Comparison of ENCODE assay signal across 8 cellular contexts in genomic region chr12:57837779-57838562, GRCh38. TPM values are rescaled to one million over a fixed set of nuclear protein-coding genes. Genes with fewer than 3 reads are reported as not detected.
DNase-seq lines count a peak whose midpoint lies in the region; ATAC-seq and TF ChIP-seq lines count a peak whose summit lies in the region.

No MANE protein-coding gene starts in this region.

- POLR2A ChIA-PET in A673 (lab: Charles Lee; ENCODE audit: low non-redundant PET): interaction anchor here (0.8 kb wide), 1 partner anchor 1695 kb away, joined by 3 read pairs; no protein-coding TSS in a partner anchor
- POLR2A ChIA-PET in SK-N-SH (lab: Yijun Ruan, JAX): interaction anchor here (0.7 to 1.3 kb wide), 3 partner anchors 9 to 59 kb away, joined by 3 to 4 read pairs (median 3); no protein-coding TSS in a partner anchor

- peaks cover 4% of the 10 kb centered on the region; the same call in 1 of the 3 replicates for H3K36me3 Mint-ChIP-seq in GM23338 (ENCODE audit: low read depth)
- peaks cover 13% of the 10 kb centered on the region for H3K36me3 Mint-ChIP-seq in endothelial cell (ENCODE audit: low read depth, unreplicated experiment)
- H3K36me3 Mint-ChIP-seq in nephron progenitor cell (ENCODE audit: low read depth): no peaks in the 10 kb centered on the region

- H2AFZ ChIP-seq in GM23338 (no peak overlapping the region), SK-N-SH (ENCODE audit: low read depth) (no peak overlapping the region)

- intact Hi-C loops in A673 (cut with micrococcal nuclease; ENCODE audit: unreplicated experiment): no loop called here

- peak overlapping the region; percentile 14; the same call in 1 of the 2 replicates for H3K9ac ChIP-seq in SK-N-SH

- H3K79me2 ChIP-seq in GM23338 (replicated peaks; ENCODE audit: insufficient read depth) (peaks cover 99% of the 10 kb centered on the region), SK-N-SH (ENCODE audit: insufficient read depth) (peaks cover 100% of the 10 kb centered on the region)

- H3K9me3 ChIP-seq in A673 (ENCODE audit: low read depth, low read length, poor library complexity, severe bottlenecking): no peaks in the 10 kb centered on the region
- H3K9me3 ChIP-seq in SK-N-SH: no peaks in the 10 kb centered on the region
- no peaks in the 10 kb centered on the region for H3K9me3 ChIP-seq in WERI-Rb-1 (ENCODE audit: severe bottlenecking)

- CTCF ChIA-PET in A673 (lab: Charles Lee) (interaction anchor here (0.6 kb wide), 1 partner anchor 9 kb away, joined by 4 read pairs; the partner anchor contains the start of gene CTDSP2), SK-N-SH (lab: Yijun Ruan, JAX) (interaction anchor here (0.8 to 8.4 kb wide), 6 partner anchors 23 to 78 kb away, joined by 3 to 146 read pairs (median 4); no protein-coding TSS in a partner anchor)

- peak overlapping the region; percentile 96 for H3K27ac Mint-ChIP-seq in GM23338
- peak overlapping the region; percentile 91 for H3K27ac Mint-ChIP-seq in endothelial cell (ENCODE audit: unreplicated experiment)
- peak overlapping the region; percentile 98 for H3K27ac Mint-ChIP-seq in nephron progenitor cell

- peaks cover 10% of the 10 kb centered on the region for H3F3A ChIP-seq in GM23338 (replicated peaks; ENCODE audit: low read depth)
- H3F3A ChIP-seq in SK-N-SH (replicated peaks; ENCODE audit: insufficient read depth): peaks cover 25% of the 10 kb centered on the region

- H3K9me3 Mint-ChIP-seq in GM23338 (no peaks in the 10 kb centered on the region), endothelial cell (ENCODE audit: unreplicated experiment) (no peaks in the 10 kb centered on the region), nephron progenitor cell (no peaks in the 10 kb centered on the region)

- H3K27me3 ChIP-seq in A673 (replicated peaks; ENCODE audit: insufficient read depth, low read depth, low read length, poor library complexity) (no peaks in the 10 kb centered on the region), GM23338 (ENCODE audit: insufficient read depth) (no peaks in the 10 kb centered on the region), SK-N-SH (ENCODE audit: insufficient read depth) (no peaks in the 10 kb centered on the region), WERI-Rb-1 (ENCODE audit: insufficient read depth, low read depth, severe bottlenecking) (no peaks in the 10 kb centered on the region)

- peaks cover 8% of the 10 kb centered on the region for H3K27me3 Mint-ChIP-seq in GM23338 (ENCODE audit: insufficient read depth, low read depth, poor library complexity)
- peaks cover 18% of the 10 kb centered on the region for H3K27me3 Mint-ChIP-seq in endothelial cell (ENCODE audit: unreplicated experiment)
- no peaks in the 10 kb centered on the region for H3K27me3 Mint-ChIP-seq in nephron progenitor cell (ENCODE audit: low read depth, poor library complexity)

- no peak for TF ChIP-seq CTCF in A673 (conservative IDR thresholded peaks at IDR 0.05; ENCODE audit: low read depth, low read length)
- TF ChIP-seq CTCF in GM23338 (conservative IDR thresholded peaks at IDR 0.05; ENCODE audit: low read depth in 2 of 2): no peak
- no peak for TF ChIP-seq CTCF in SK-N-SH (IDR thresholded peaks at IDR 0.05)
- no peak for TF ChIP-seq CTCF in endothelial cell (IDR thresholded peaks at IDR 0.05; ENCODE audit: unreplicated experiment)
- TF ChIP-seq CTCF in nephron progenitor cell (IDR thresholded peaks at IDR 0.05): no peak
- no peak for TF ChIP-seq CTCF in WERI-Rb-1 (IDR thresholded peaks at IDR 0.05; ENCODE audit: low read depth, low read length)

- H3K27ac ChIP-seq in A673 (ENCODE audit: low read depth, low read length, poor library complexity, severe bottlenecking) (peak overlapping the region; percentile 91), GM23338 (ENCODE audit: low read depth) (peak overlapping the region; percentile 88), SK-N-SH (ENCODE audit: low read depth in 2 of 2, low read length in 1 of 2) (peak overlapping the region; percentile 69 to 73), WERI-Rb-1 (no peak overlapping the region)

- H3K4me1 Mint-ChIP-seq in GM23338 (peaks cover 93% of the 10 kb centered on the region), endothelial cell (ENCODE audit: unreplicated experiment) (peaks cover 77% of the 10 kb centered on the region), nephron progenitor cell (peaks cover 96% of the 10 kb centered on the region)

- H3K9me2 ChIP-seq in GM23338 (ENCODE audit: insufficient read depth) (no peaks in the 10 kb centered on the region), SK-N-SH (no peaks in the 10 kb centered on the region)

- peak; percentile 35 for ATAC-seq in GM23338

- TF ChIP-seq EP300 in SK-N-SH (IDR thresholded peaks at IDR 0.05; ENCODE audit: borderline replicate concordance in 1 of 2, low read depth in 1 of 2, low read length in 1 of 2): no peak

- H3K4me2 ChIP-seq in GM23338 (peak overlapping the region; percentile 68), SK-N-SH (peak overlapping the region; percentile 78)

- WGBS in SK-N-SH (ENCODE audit: low lambda C conversion rate): 29% methylated on average over 5 of the region's 5 CpGs

- no peaks in the 10 kb centered on the region for H3K36me3 ChIP-seq in A673 (ENCODE audit: insufficient read depth, low read length, poor library complexity, severe bottlenecking)
- no peaks in the 10 kb centered on the region for H3K36me3 ChIP-seq in GM23338 (ENCODE audit: insufficient read depth)
- H3K36me3 ChIP-seq in SK-N-SH (replicated peaks in 1 of 2; ENCODE audit: control insufficient read depth in 1 of 2, insufficient read depth in 2 of 2, low read length in 1 of 2): no peaks in the 10 kb centered on the region
- peaks cover 4% of the 10 kb centered on the region for H3K36me3 ChIP-seq in WERI-Rb-1

- H4K20me1 ChIP-seq in GM23338 (replicated peaks; ENCODE audit: insufficient read depth): peaks cover 47% of the 10 kb centered on the region
- peaks cover 99% of the 10 kb centered on the region for H4K20me1 ChIP-seq in SK-N-SH (ENCODE audit: insufficient read depth)

- BruUV-seq in A673 (replicated peaks; lab: Mats Ljungman, UMichigan): no TSS peak

- DNase-seq in A673 (ENCODE audit: low spot score) (peak; percentile 90), GM23338 (ENCODE audit: low spot score) (peak; percentile 79), SK-N-SH (no peak), endothelial cell (ENCODE audit: low spot score) (no peak), nephron progenitor cell (no peak), WERI-Rb-1 (no peak)
- DNase-seq in activated CD4-positive, alpha-beta T cell treated with anti-CD3 and anti-CD28 coated beads for 1 hour: no peak
- DNase-seq in activated CD4-positive, alpha-beta T cell treated with anti-CD3 and anti-CD28 coated beads for 4 hours: no peak

- peak overlapping the region; percentile 32 for H3K4me3 ChIP-seq in A673 (ENCODE audit: low read depth, low read length, poor library complexity, severe bottlenecking)
- H3K4me3 ChIP-seq in GM23338: peak overlapping the region; percentile 29
- peak overlapping the region in 1 of 2 experiments; percentile 35; a peak in 2 of 4 replicates for H3K4me3 ChIP-seq in SK-N-SH (ENCODE audit: low read depth in 2 of 2, low read length in 1 of 2)
- H3K4me3 ChIP-seq in WERI-Rb-1 (ENCODE audit: low read depth, low read length): no peak overlapping the region

- TF ChIP-seq RAD21 in SK-N-SH (IDR thresholded peaks at IDR 0.05; ENCODE audit: low read length): no peak

- H3K4me1 ChIP-seq in A673 (ENCODE audit: insufficient read depth, low read length, poor library complexity, severe bottlenecking): peaks cover 95% of the 10 kb centered on the region
- H3K4me1 ChIP-seq in GM23338 (ENCODE audit: insufficient read depth): peaks cover 94% of the 10 kb centered on the region
- peaks cover 83 to 95% of the 10 kb centered on the region in 2 experiments for H3K4me1 ChIP-seq in SK-N-SH (ENCODE audit: control insufficient read depth in 1 of 2, insufficient read depth in 2 of 2, low read depth in 1 of 2, low read length in 1 of 2)

- H3K4me3 Mint-ChIP-seq in GM23338 (peak overlapping the region; percentile 44; the same call in 2 of the 3 replicates), endothelial cell (ENCODE audit: unreplicated experiment) (peak overlapping the region; percentile 66), nephron progenitor cell (peak overlapping the region; percentile 34)

TF ChIP-seq in GM23338, 12 proteins besides CTCF, POLR2A, EP300 and RAD21 (continues in another document):
- TF ChIP-seq JUNB (IDR thresholded peaks at IDR 0.05; ENCODE audit: unreplicated experiment): no peak

TF ChIP-seq in SK-N-SH, 30 proteins besides CTCF, POLR2A, EP300 and RAD21 (continues in another document):
- TF ChIP-seq NRF1 (IDR thresholded peaks at IDR 0.05; ENCODE audit: low read depth, low read length) (no peak), TEAD4 (IDR thresholded peaks at IDR 0.05; ENCODE audit: borderline replicate concordance, insufficient read depth) (no peak), NFIC (IDR thresholded peaks at IDR 0.05; ENCODE audit: borderline replicate concordance) (peak; percentile 54), SIN3A (IDR thresholded peaks at IDR 0.05; ENCODE audit: borderline replicate concordance, low read depth, low read length) (0 out of 2 replicates have a peak, but pooled peaks have one; percentile 52)

RNA-seq across cellular contexts. Expression of gene CTDSP2, which starts 8.6 kb away (rescaled TPM):
- 115 and 132 TPM in 2 replicates for total RNA-seq in A673 (2021)
- 66.3 and 81.9 TPM in 2 replicates for total RNA-seq in GM23338 (2014; rRNA removed; shearing (Covaris generic))
- polyA plus RNA-seq in GM23338 (2016; fragmentation: Nextera tagmentation; extraction: Ambion mirVana): 20.8 and 22.8 TPM in 2 replicates
- polyA plus RNA-seq in SK-N-SH (2012; rRNA removed): 117 and 119 TPM in 2 replicates
- 87.3 and 102 TPM in 2 replicates for polyA plus RNA-seq in SK-N-SH (2012; cell fraction: cytosol; rRNA removed)
- 145 and 147 TPM in 2 replicates for polyA plus RNA-seq in SK-N-SH (2012; cell fraction: nucleus; rRNA removed)
- total RNA-seq in endothelial cell (ENCODE audit: unreplicated experiment): 181 TPM

RNA-seq across cellular contexts. Expression of gene AVIL, which starts 19.4 kb away (rescaled TPM):
- total RNA-seq in A673 (2021) (4.4 and 5.4 TPM in 2 replicates), endothelial cell (ENCODE audit: unreplicated experiment) (4.5 TPM)
- total RNA-seq in GM23338 (2014; rRNA removed; shearing (Covaris generic)): 0.12 and 0.17 TPM in 2 replicates
- polyA plus RNA-seq in GM23338 (2016; fragmentation: Nextera tagmentation; extraction: Ambion mirVana) (0.59 and 1.3 TPM in 2 replicates), SK-N-SH (2012; rRNA removed) (4.7 and 5.2 TPM in 2 replicates)
- polyA plus RNA-seq in SK-N-SH (2012; cell fraction: cytosol; rRNA removed): 1.2 and 1.4 TPM in 2 replicates
- polyA plus RNA-seq in SK-N-SH (2012; cell fraction: nucleus; rRNA removed): 29.9 and 32.6 TPM in 2 replicates

RNA-seq across cellular contexts. Expression of gene TSFM, which starts 55.4 kb away (rescaled TPM):
- total RNA-seq in A673 (2021) (52.6 and 58.5 TPM in 2 replicates), endothelial cell (ENCODE audit: unreplicated experiment) (25.8 TPM)
- total RNA-seq in GM23338 (2014; rRNA removed; shearing (Covaris generic)): 29.5 and 30.9 TPM in 2 replicates
- polyA plus RNA-seq in GM23338 (2016; fragmentation: Nextera tagmentation; extraction: Ambion mirVana) (41.7 and 43.1 TPM in 2 replicates), SK-N-SH (2012; rRNA removed) (23.0 and 28.7 TPM in 2 replicates)
- 21.6 and 24.8 TPM in 2 replicates for polyA plus RNA-seq in SK-N-SH (2012; cell fraction: cytosol; rRNA removed)
- 22.6 and 32.2 TPM in 2 replicates for polyA plus RNA-seq in SK-N-SH (2012; cell fraction: nucleus; rRNA removed)

Comparison
In these comparisons a context has a peak if more than half of its experiments do, and no peak if none do; other contexts are left out.
1. DNase-seq: peak in A673 (single experiment) and GM23338 (single experiment); none in SK-N-SH (single experiment), endothelial cell (single experiment), nephron progenitor cell (single experiment), WERI-Rb-1 (single experiment), activated CD4-positive, alpha-beta T cell treated with anti-CD3 and anti-CD28 coated beads for 1 hour (single experiment) and activated CD4-positive, alpha-beta T cell treated with anti-CD3 and anti-CD28 coated beads for 4 hours (0 of 2).
2. Peak in every context shown above with its lines, with median percentiles within 50 percentile points of each other: H3K27ac Mint-ChIP-seq and H3K4me3 Mint-ChIP-seq.